In genomic region chr6:31836036-31836675, GRCh38 we compare ENCODE assay signal across 8 cellular contexts. TPM values are rescaled to one million over a fixed set of nuclear protein-coding genes. Genes with fewer than 3 reads are reported as not detected.
DNase-seq lines count a peak whose midpoint lies in the region; ATAC-seq and TF ChIP-seq lines count a peak whose summit lies in the region.

No MANE protein-coding gene starts in this region.

- peak overlapping the region; percentile 97 for H3K4me3 ChIP-seq in ACC112 (ENCODE audit: low read depth, low read length)
- peak overlapping the region; percentile 99 for H3K4me3 ChIP-seq in HUES6 (ENCODE audit: low read depth, low read length)
- H3K4me3 ChIP-seq in brain microvascular endothelial cell (ENCODE audit: low read depth, low read length) = peak overlapping the region; percentile 95
- peak overlapping the region; percentile 96 for H3K4me3 ChIP-seq in mononuclear cell (ENCODE audit: low read length)

- ATAC-seq in GM21786 (IDR thresholded peaks at IDR 0.05; ENCODE audit: unreplicated experiment) = no peak
- ATAC-seq in HG02852 (IDR thresholded peaks at IDR 0.05; ENCODE audit: unreplicated experiment) = no peak

- no peaks in the 10 kb centered on the region for H3K9me3 ChIP-seq in HUES6 (ENCODE audit: control insufficient read depth, insufficient read depth, low read depth, low read length)
- no peaks in the 10 kb centered on the region for H3K9me3 ChIP-seq in mononuclear cell (ENCODE audit: low read depth, low read length)

- in situ Hi-C loops in brain microvascular endothelial cell (cut with HindIII; ENCODE audit: low pct_ligation_motif_present, low sequenced_read_pairs) = no loop called here

- no peak for TF ChIP-seq CTCF in brain microvascular endothelial cell (IDR thresholded peaks at IDR 0.05; ENCODE audit: low read depth, low read length, missing control alignments)

- H3K27ac ChIP-seq in ACC112 (ENCODE audit: low read depth, low read length) (peak overlapping the region; percentile 74), HUES6 (ENCODE audit: low read depth, low read length) (peak overlapping the region; percentile 60; the same call in 1 of the 2 replicates), brain microvascular endothelial cell (peak overlapping the region; percentile 23)

- H3K36me3 ChIP-seq in ACC112 (ENCODE audit: insufficient read depth, low read length) (peaks cover 43% of the 10 kb centered on the region), HUES6 (ENCODE audit: control insufficient read depth, insufficient read depth, low read length) (peaks cover 63% of the 10 kb centered on the region), brain microvascular endothelial cell (replicated peaks) (peaks cover 46% of the 10 kb centered on the region)

- H3K4me1 ChIP-seq in ACC112 (ENCODE audit: control insufficient read depth, insufficient read depth, low read length, unreplicated experiment) = peaks cover 18% of the 10 kb centered on the region
- peaks cover 12% of the 10 kb centered on the region for H3K4me1 ChIP-seq in HUES6 (ENCODE audit: control insufficient read depth, insufficient read depth, low read length)
- H3K4me1 ChIP-seq in mononuclear cell (ENCODE audit: insufficient read depth, low read length) = peaks cover 68% of the 10 kb centered on the region

- DNase-seq in brain microvascular endothelial cell = no peak
- DNase-seq in NCI-H1417 treated with DMSO at 0.1 percent for 48 hours (lab: John Stamatoyannopoulos, UW) = no peak
- DNase-seq in SW 1271 (lab: John Stamatoyannopoulos, UW) = no peak

- no peak overlapping the region for H2AFZ ChIP-seq in ACC112 (ENCODE audit: low read length, unreplicated experiment)

- H3K9ac ChIP-seq in HUES6 (ENCODE audit: low read length) = peak overlapping the region; percentile 100

- H3K79me2 ChIP-seq in ACC112 (ENCODE audit: control insufficient read depth, insufficient read depth, low read length, unreplicated experiment) = peaks cover 42% of the 10 kb centered on the region

- no peaks in the 10 kb centered on the region for H3K27me3 ChIP-seq in ACC112 (ENCODE audit: insufficient read depth, low read length)
- H3K27me3 ChIP-seq in HUES6 (ENCODE audit: control insufficient read depth, insufficient read depth, low read length) = no peaks in the 10 kb centered on the region
- H3K27me3 ChIP-seq in brain microvascular endothelial cell (replicated peaks) = no peaks in the 10 kb centered on the region
- H3K27me3 ChIP-seq in mononuclear cell (ENCODE audit: insufficient read depth, low read length) = no peaks in the 10 kb centered on the region

RNA-seq across cellular contexts. Expression of gene HSPA1B, which starts 8.6 kb away (rescaled TPM):
- 13.3 TPM for total RNA-seq in mononuclear cell

RNA-seq across cellular contexts. Expression of gene HSPA1A, which starts 20.8 kb away (rescaled TPM):
- total RNA-seq in mononuclear cell = 16.6 TPM

RNA-seq across cellular contexts. Expression of gene HSPA1L, which starts 21.1 kb away (rescaled TPM):
- total RNA-seq in mononuclear cell = 2.7 TPM

RNA-seq across cellular contexts. Expression of gene NEU1, which starts 26.5 kb away (rescaled TPM):
- total RNA-seq in mononuclear cell = 19.4 TPM

RNA-seq across cellular contexts. Expression of gene LSM2, which starts 29.4 kb away (rescaled TPM):
- 15.4 TPM for total RNA-seq in mononuclear cell

Comparison
In these comparisons a context has a peak if more than half of its experiments do, and no peak if none do; other contexts are left out.
1. H3K27ac ChIP-seq: peak in every context shown above with its lines; median percentile 74 in ACC112; 60 in HUES6; 23 in brain microvascular endothelial cell.